18 cellular contexts compared by ENCODE assay signal in the genomic region with DNA sequence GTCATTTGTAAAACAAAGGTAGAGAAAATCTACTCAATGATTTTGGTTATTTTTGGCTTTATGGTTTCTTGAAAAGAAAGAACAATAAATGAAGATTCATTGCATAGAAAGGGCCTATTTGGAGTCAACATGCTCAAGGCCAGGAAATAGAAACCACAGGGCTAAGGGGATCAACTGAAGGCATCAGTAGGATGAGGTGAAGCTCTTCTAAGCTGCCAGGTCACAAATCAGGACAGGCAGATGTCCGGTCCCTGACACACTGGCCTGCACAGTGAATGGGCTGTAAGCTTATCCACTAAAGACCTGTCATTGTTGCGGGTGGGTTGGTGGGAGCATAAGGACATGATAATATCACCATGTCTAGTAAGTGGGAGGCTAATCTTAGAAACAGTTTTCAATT.
"Had no signal": no experiment of that assay in that cellular context is flagged by ENCODE, and none has a peak within 500 bp of the region (broad histone marks: within the 10 kb centered on the region; RNA-seq: fewer than 3 reads in every experiment).

No MANE protein-coding gene starts in this region.

- H3K4me1 Mint-ChIP-seq: nephron progenitor cell had no signal

- H3K9me3 ChIP-seq: adrenal gland, gastrocnemius medialis, heart right ventricle, left lung, mucosa of descending colon, stomach had no signal

- H3K4me3 Mint-ChIP-seq: activated CD4-positive, alpha-beta T cell treated with anti-CD3 and anti-CD28 coated beads, Interleukin-2, amount 10 ng/mL, durations not matched to agents 24 days and 14 days; central memory CD8-positive, alpha-beta T cell; nephron progenitor cell had no signal

- DNase-seq: activated CD4-positive, alpha-beta T cell treated with anti-CD3 and anti-CD28 coated beads, Interleukin-2, amount 10 ng/mL, durations not matched to agents 24 days and 14 days; activated naive CD4-positive, alpha-beta T cell; activated T-cell treated with anti-CD3 and anti-CD28 coated beads, Interleukin-2, amount 50 U/mL, for 48 hours; adrenal gland; effector memory CD4-positive, alpha-beta T cell; gastrocnemius medialis; heart right ventricle; left lung; mucosa of descending colon; nephron progenitor cell; stimulated activated CD4-positive, alpha-beta T cell treated with anti-CD3 and anti-CD28 coated beads, Interleukin-12 subunit alpha, Interleukin-12 subunit beta, amount 100 ng/mL, for 4 hours; stimulated activated CD4-positive, alpha-beta T cell treated with anti-CD3 and anti-CD28 coated beads, Interleukin-2, amount 100 ng/mL, for 48 hours; stimulated activated CD8-positive, alpha-beta memory T cell treated with anti-CD3 and anti-CD28 coated beads, Interleukin-4, amount 100 ng/mL, for 48 hours; stomach; T-helper 9 cell had no signal

- H3K4me3 ChIP-seq: adrenal gland, gastrocnemius medialis, heart right ventricle, left lung, mucosa of descending colon, stomach had no signal

- H3K27ac Mint-ChIP-seq: activated CD4-positive, alpha-beta T cell treated with anti-CD3 and anti-CD28 coated beads, Interleukin-2, amount 10 ng/mL, durations not matched to agents 24 days and 14 days; nephron progenitor cell had no signal

- ATAC-seq: gastrocnemius medialis, heart right ventricle, left lung, mucosa of descending colon had no signal

- H3K27ac ChIP-seq: adrenal gland, epithelial cell of prostate, gastrocnemius medialis, heart right ventricle, left lung, stomach had no signal

- H3K27me3 Mint-ChIP-seq: activated CD4-positive, alpha-beta T cell treated with anti-CD3 and anti-CD28 coated beads, Interleukin-2, amount 10 ng/mL, durations not matched to agents 24 days and 14 days; central memory CD8-positive, alpha-beta T cell had no signal

- H3K9me3 Mint-ChIP-seq: central memory CD8-positive, alpha-beta T cell; nephron progenitor cell had no signal

- H3K27me3 ChIP-seq: adrenal gland, gastrocnemius medialis, heart right ventricle, left lung, stomach had no signal

- H3K36me3 ChIP-seq: adrenal gland, gastrocnemius medialis, left lung had no signal

- H3K4me1 ChIP-seq: adrenal gland, gastrocnemius medialis, stomach had no signal

- FAIRE-seq: keratinocyte had no signal
